1 cellular context compared by ENCODE assay signal in the genomic region with DNA sequence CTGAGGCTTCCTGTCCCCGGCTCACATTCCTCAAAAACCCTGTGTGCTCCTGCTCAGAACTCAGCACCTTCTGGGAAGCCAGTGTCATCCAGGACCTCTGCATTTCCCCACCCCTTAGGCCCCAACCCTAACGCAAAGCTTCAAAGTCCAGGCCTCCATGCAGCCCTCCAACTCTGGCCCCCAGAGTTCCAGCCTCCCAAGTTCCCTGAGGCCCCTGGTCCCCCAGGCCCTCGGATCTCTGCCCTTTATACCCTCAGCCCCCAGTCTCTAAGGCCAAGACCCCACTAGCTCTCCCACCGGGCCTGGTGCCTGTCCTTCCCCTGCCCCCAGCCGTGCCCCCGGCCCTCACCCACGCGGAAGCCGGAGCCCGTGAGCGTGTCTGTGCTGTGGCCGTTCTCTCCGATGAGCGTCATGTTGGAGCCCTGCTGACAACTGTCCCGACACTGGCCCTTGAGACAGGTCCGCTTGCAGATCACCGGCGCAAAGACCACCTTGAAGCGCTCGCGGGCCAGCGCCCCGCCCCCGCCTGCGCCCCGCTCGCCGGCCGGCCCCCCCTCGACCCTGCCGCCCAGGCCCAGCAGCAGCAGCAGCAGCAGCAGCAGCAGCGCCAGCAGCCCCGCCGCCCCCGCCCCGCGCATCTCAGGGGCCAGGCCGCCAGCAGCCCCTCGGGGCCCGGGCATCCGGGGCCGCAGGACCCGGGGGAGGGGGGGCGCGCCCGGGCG.
A peak's percentile ranks its signal among the peaks of the same experiment; 100 is the strongest.
TF ChIP-seq lines count a peak whose summit lies in the region.

No MANE protein-coding gene starts in this region.

TF ChIP-seq in HepG2, 621 proteins besides CTCF, POLR2A, EP300 and RAD21 (continued from another document and continues in another):
- TF ChIP-seq SRF (IDR thresholded peaks at IDR 0.05; ENCODE audit: low read depth, low read length) (no peak), REXO4 (CRISPR knock-in tag; IDR thresholded peaks at IDR 0.05; ENCODE audit: borderline replicate concordance) (no peak), MYPOP (CRISPR knock-in tag; IDR thresholded peaks at IDR 0.05) (no peak), ZNF512 (CRISPR knock-in tag; IDR thresholded peaks at IDR 0.05) (no peak), ZNF317 (CRISPR knock-in tag; IDR thresholded peaks at IDR 0.05) (0 out of 2 replicates have a peak, but pooled peaks have one; percentile 18), SP1 (IDR thresholded peaks at IDR 0.05) (no peak), SP1 (CRISPR knock-in tag; IDR thresholded peaks at IDR 0.05) (no peak), ZNF83 (CRISPR knock-in tag; IDR thresholded peaks at IDR 0.05; ENCODE audit: borderline replicate concordance) (no peak), RBM22 (optimal IDR thresholded peaks at IDR 0.05; ENCODE audit: low read length) (no peak), ASH2L (IDR thresholded peaks at IDR 0.05; ENCODE audit: insufficient read length, low read depth, low read length) (peak; percentile 31), SMAD9 (CRISPR knock-in tag; IDR thresholded peaks at IDR 0.05) (no peak), ATAD3A (CRISPR knock-in tag; IDR thresholded peaks at IDR 0.05) (no peak), FLYWCH1 (CRISPR knock-in tag; IDR thresholded peaks at IDR 0.05) (no peak), REL (CRISPR knock-in tag; conservative IDR thresholded peaks at IDR 0.05) (no peak), ZKSCAN1 (IDR thresholded peaks at IDR 0.05; ENCODE audit: low read length) (no peak), IKZF1 (IDR thresholded peaks at IDR 0.05) (no peak), ARNT2 (CRISPR knock-in tag; IDR thresholded peaks at IDR 0.05; ENCODE audit: low read depth) (no peak), SNAI1 (CRISPR knock-in tag; IDR thresholded peaks at IDR 0.05; ENCODE audit: borderline replicate concordance) (no peak), ZNF501 (CRISPR knock-in tag; IDR thresholded peaks at IDR 0.05) (no peak), ZNF496 (CRISPR knock-in tag; IDR thresholded peaks at IDR 0.05; ENCODE audit: insufficient replicate concordance) (no peak), ZNF33B (CRISPR knock-in tag; IDR thresholded peaks at IDR 0.05) (no peak), ZNF34 (CRISPR knock-in tag; IDR thresholded peaks at IDR 0.05; ENCODE audit: borderline replicate concordance) (no peak), ZNF879 (CRISPR knock-in tag; IDR thresholded peaks at IDR 0.05) (no peak), ZNF713 (CRISPR knock-in tag; IDR thresholded peaks at IDR 0.05) (no peak), AGO1 (IDR thresholded peaks at IDR 0.05; ENCODE audit: low read depth, low read length, poor library complexity, severe bottlenecking) (no peak), KAT8 (CRISPR knock-in tag; IDR thresholded peaks at IDR 0.05) (peak; percentile 60; the same call in 1 of the 2 replicates), FOSL1 (CRISPR knock-in tag; IDR thresholded peaks at IDR 0.05; ENCODE audit: borderline replicate concordance) (no peak), BRD4 (CRISPR knock-in tag; IDR thresholded peaks at IDR 0.05) (no peak), ZFP82 (CRISPR knock-in tag; IDR thresholded peaks at IDR 0.05; ENCODE audit: borderline replicate concordance) (no peak), BCL6 (CRISPR knock-in tag; IDR thresholded peaks at IDR 0.05) (0 out of 2 replicates have a peak, but pooled peaks have one; percentile 22), PATZ1 (CRISPR knock-in tag; IDR thresholded peaks at IDR 0.05) (peak; percentile 90), PLSCR1 (CRISPR knock-in tag; IDR thresholded peaks at IDR 0.05; ENCODE audit: borderline replicate concordance) (no peak)
- TF ChIP-seq, protein P1, sequence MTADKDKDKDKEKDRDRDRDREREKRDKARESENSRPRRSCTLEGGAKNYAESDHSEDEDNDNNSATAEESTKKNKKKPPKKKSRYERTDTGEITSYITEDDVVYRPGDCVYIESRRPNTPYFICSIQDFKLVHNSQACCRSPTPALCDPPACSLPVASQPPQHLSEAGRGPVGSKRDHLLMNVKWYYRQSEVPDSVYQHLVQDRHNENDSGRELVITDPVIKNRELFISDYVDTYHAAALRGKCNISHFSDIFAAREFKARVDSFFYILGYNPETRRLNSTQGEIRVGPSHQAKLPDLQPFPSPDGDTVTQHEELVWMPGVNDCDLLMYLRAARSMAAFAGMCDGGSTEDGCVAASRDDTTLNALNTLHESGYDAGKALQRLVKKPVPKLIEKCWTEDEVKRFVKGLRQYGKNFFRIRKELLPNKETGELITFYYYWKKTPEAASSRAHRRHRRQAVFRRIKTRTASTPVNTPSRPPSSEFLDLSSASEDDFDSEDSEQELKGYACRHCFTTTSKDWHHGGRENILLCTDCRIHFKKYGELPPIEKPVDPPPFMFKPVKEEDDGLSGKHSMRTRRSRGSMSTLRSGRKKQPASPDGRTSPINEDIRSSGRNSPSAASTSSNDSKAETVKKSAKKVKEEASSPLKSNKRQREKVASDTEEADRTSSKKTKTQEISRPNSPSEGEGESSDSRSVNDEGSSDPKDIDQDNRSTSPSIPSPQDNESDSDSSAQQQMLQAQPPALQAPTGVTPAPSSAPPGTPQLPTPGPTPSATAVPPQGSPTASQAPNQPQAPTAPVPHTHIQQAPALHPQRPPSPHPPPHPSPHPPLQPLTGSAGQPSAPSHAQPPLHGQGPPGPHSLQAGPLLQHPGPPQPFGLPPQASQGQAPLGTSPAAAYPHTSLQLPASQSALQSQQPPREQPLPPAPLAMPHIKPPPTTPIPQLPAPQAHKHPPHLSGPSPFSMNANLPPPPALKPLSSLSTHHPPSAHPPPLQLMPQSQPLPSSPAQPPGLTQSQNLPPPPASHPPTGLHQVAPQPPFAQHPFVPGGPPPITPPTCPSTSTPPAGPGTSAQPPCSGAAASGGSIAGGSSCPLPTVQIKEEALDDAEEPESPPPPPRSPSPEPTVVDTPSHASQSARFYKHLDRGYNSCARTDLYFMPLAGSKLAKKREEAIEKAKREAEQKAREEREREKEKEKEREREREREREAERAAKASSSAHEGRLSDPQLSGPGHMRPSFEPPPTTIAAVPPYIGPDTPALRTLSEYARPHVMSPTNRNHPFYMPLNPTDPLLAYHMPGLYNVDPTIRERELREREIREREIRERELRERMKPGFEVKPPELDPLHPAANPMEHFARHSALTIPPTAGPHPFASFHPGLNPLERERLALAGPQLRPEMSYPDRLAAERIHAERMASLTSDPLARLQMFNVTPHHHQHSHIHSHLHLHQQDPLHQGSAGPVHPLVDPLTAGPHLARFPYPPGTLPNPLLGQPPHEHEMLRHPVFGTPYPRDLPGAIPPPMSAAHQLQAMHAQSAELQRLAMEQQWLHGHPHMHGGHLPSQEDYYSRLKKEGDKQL (CRISPR knock-in tag; IDR thresholded peaks at IDR 0.05; ENCODE audit: low read depth), result no peak
- TF ChIP-seq, protein P2, sequence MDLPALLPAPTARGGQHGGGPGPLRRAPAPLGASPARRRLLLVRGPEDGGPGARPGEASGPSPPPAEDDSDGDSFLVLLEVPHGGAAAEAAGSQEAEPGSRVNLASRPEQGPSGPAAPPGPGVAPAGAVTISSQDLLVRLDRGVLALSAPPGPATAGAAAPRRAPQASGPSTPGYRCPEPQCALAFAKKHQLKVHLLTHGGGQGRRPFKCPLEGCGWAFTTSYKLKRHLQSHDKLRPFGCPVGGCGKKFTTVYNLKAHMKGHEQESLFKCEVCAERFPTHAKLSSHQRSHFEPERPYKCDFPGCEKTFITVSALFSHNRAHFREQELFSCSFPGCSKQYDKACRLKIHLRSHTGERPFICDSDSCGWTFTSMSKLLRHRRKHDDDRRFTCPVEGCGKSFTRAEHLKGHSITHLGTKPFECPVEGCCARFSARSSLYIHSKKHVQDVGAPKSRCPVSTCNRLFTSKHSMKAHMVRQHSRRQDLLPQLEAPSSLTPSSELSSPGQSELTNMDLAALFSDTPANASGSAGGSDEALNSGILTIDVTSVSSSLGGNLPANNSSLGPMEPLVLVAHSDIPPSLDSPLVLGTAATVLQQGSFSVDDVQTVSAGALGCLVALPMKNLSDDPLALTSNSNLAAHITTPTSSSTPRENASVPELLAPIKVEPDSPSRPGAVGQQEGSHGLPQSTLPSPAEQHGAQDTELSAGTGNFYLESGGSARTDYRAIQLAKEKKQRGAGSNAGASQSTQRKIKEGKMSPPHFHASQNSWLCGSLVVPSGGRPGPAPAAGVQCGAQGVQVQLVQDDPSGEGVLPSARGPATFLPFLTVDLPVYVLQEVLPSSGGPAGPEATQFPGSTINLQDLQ (CRISPR knock-in tag; IDR thresholded peaks at IDR 0.05), result no peak
- TF ChIP-seq, protein P3, sequence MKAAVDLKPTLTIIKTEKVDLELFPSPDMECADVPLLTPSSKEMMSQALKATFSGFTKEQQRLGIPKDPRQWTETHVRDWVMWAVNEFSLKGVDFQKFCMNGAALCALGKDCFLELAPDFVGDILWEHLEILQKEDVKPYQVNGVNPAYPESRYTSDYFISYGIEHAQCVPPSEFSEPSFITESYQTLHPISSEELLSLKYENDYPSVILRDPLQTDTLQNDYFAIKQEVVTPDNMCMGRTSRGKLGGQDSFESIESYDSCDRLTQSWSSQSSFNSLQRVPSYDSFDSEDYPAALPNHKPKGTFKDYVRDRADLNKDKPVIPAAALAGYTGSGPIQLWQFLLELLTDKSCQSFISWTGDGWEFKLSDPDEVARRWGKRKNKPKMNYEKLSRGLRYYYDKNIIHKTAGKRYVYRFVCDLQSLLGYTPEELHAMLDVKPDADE (CRISPR knock-in tag; IDR thresholded peaks at IDR 0.05), result no peak
- TF ChIP-seq, protein P4, sequence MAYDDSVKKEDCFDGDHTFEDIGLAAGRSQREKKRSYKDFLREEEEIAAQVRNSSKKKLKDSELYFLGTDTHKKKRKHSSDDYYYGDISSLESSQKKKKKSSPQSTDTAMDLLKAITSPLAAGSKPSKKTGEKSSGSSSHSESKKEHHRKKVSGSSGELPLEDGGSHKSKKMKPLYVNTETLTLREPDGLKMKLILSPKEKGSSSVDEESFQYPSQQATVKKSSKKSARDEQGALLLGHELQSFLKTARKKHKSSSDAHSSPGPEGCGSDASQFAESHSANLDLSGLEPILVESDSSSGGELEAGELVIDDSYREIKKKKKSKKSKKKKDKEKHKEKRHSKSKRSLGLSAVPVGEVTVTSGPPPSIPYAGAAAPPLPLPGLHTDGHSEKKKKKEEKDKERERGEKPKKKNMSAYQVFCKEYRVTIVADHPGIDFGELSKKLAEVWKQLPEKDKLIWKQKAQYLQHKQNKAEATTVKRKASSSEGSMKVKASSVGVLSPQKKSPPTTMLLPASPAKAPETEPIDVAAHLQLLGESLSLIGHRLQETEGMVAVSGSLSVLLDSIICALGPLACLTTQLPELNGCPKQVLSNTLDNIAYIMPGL (CRISPR knock-in tag; IDR thresholded peaks at IDR 0.05; ENCODE audit: borderline replicate concordance in 1 of 2, low read depth in 1 of 2), result peak in 1 of 2 experiments; percentile 51; a peak in 2 of 4 replicates
- TF ChIP-seq, protein P5, sequence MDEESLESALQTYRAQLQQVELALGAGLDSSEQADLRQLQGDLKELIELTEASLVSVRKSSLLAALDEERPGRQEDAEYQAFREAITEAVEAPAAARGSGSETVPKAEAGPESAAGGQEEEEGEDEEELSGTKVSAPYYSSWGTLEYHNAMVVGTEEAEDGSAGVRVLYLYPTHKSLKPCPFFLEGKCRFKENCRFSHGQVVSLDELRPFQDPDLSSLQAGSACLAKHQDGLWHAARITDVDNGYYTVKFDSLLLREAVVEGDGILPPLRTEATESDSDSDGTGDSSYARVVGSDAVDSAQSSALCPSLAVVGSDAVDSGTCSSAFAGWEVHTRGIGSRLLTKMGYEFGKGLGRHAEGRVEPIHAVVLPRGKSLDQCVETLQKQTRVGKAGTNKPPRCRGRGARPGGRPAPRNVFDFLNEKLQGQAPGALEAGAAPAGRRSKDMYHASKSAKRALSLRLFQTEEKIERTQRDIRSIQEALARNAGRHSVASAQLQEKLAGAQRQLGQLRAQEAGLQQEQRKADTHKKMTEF (CRISPR knock-in tag; IDR thresholded peaks at IDR 0.05), result 0 out of 2 replicates have a peak, but pooled peaks have one; percentile 26
- TF ChIP-seq, protein P6, sequence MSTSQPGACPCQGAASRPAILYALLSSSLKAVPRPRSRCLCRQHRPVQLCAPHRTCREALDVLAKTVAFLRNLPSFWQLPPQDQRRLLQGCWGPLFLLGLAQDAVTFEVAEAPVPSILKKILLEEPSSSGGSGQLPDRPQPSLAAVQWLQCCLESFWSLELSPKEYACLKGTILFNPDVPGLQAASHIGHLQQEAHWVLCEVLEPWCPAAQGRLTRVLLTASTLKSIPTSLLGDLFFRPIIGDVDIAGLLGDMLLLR (CRISPR knock-in tag; IDR thresholded peaks at IDR 0.05), result no peak
